ENCODE assay signal across 10 cellular contexts in genomic region chr5:97167435-97167834, GRCh38. TPM values are rescaled to one million over a fixed set of nuclear protein-coding genes. Genes with fewer than 3 reads are reported as not detected.
DNase-seq lines count a peak whose midpoint lies in the region; ATAC-seq lines count a peak whose summit lies in the region.
"Had no signal": no experiment of that assay in that cellular context is flagged by ENCODE, and none has a peak within 500 bp of the region (broad histone marks: within the 10 kb centered on the region; RNA-seq: fewer than 3 reads in every experiment).

No MANE protein-coding gene starts in this region.

- H3K4me3 Mint-ChIP-seq in activated CD4-positive, alpha-beta T cell treated with anti-CD3 and anti-CD28 coated beads for 36 hours = peak overlapping the region; percentile 0
- H3K4me3 Mint-ChIP-seq in memory B cell = peak overlapping the region; percentile 67

- peak; percentile 36 for ATAC-seq in activated CD4-positive, alpha-beta T cell treated with anti-CD3 and anti-CD28 coated beads for 36 hours
- peak; percentile 67 for ATAC-seq in GM21717 (IDR thresholded peaks at IDR 0.05; ENCODE audit: unreplicated experiment)
- peak; percentile 49 for ATAC-seq in HG03575 (IDR thresholded peaks at IDR 0.05; ENCODE audit: extremely low read depth, insufficient number of reproducible peaks, low FRiP score, unreplicated experiment)
- peak; percentile 86 for ATAC-seq in memory B cell (ENCODE audit: low read depth)
- no peak for ATAC-seq in left lobe of liver

- peaks cover 32% of the 10 kb centered on the region for H3K36me3 Mint-ChIP-seq in activated CD4-positive, alpha-beta T cell treated with anti-CD3 and anti-CD28 coated beads for 36 hours (ENCODE audit: low read depth)
- H3K36me3 Mint-ChIP-seq in memory B cell = peaks cover 19% of the 10 kb centered on the region

- no peak for DNase-seq in activated CD4-positive, alpha-beta T cell treated with anti-CD3 and anti-CD28 coated beads for 36 hours
- DNase-seq in activated CD4-positive, alpha-beta T cell treated with anti-CD3 and anti-CD28 coated beads for 4 hours = no peak
- peak in 1 of 2 donors; percentile 7 for DNase-seq in memory B cell (ENCODE audit: low spot score in 2 of 2)
- no peak for DNase-seq in D341Med (ENCODE audit: low spot score)
- no peak for DNase-seq in left lobe of liver (ENCODE audit: low spot score)
- DNase-seq in NCI-H1436 treated with DMSO at 0.1 percent for 48 hours (lab: John Stamatoyannopoulos, UW) = no peak
- DNase-seq: midbrain, NCI-H2107 had no signal

- H3K4me1 Mint-ChIP-seq in activated CD4-positive, alpha-beta T cell treated with anti-CD3 and anti-CD28 coated beads for 36 hours = peaks cover 30% of the 10 kb centered on the region
- H3K4me1 Mint-ChIP-seq in memory B cell = peaks cover 5% of the 10 kb centered on the region

- POLR2A ChIA-PET in activated CD4-positive, alpha-beta T cell treated with anti-CD3 and anti-CD28 coated beads for 36 hours (lab: Charles Lee) = interaction anchor here (0.5 kb wide), 1 partner anchor 432 kb away, joined by 3 read pairs; no protein-coding TSS in a partner anchor

- H3K27me3 Mint-ChIP-seq in activated CD4-positive, alpha-beta T cell treated with anti-CD3 and anti-CD28 coated beads for 36 hours = no peaks in the 10 kb centered on the region
- no peaks in the 10 kb centered on the region for H3K27me3 Mint-ChIP-seq in memory B cell

- CTCF ChIA-PET in activated CD4-positive, alpha-beta T cell treated with anti-CD3 and anti-CD28 coated beads for 36 hours (lab: Charles Lee) = interaction anchor here (12.5 kb wide), 1 partner anchor 300 kb away, joined by 160 read pairs; no protein-coding TSS in a partner anchor

- no peaks in the 10 kb centered on the region for H3K9me3 Mint-ChIP-seq in activated CD4-positive, alpha-beta T cell treated with anti-CD3 and anti-CD28 coated beads for 36 hours (ENCODE audit: low read depth)
- no peaks in the 10 kb centered on the region for H3K9me3 Mint-ChIP-seq in memory B cell

- intact Hi-C loops in activated CD4-positive, alpha-beta T cell treated with anti-CD3 and anti-CD28 coated beads for 36 hours (cut with DNase I, micrococcal nuclease) = no loop called here

- peak overlapping the region; percentile 81 for H3K27ac Mint-ChIP-seq in activated CD4-positive, alpha-beta T cell treated with anti-CD3 and anti-CD28 coated beads for 36 hours
- H3K27ac Mint-ChIP-seq in memory B cell = peak overlapping the region; percentile 97

RNA-seq across cellular contexts. Expression of gene RIOK2, which starts 15.6 kb away (rescaled TPM):
- 10 to 100 TPM; 30.9 to 39.2 TPM for total RNA-seq in activated CD4-positive, alpha-beta T cell treated with anti-CD3 and anti-CD28 coated beads for 36 hours
- total RNA-seq in left lobe of liver = 8.8 TPM

RNA-seq across cellular contexts. Expression of gene LIX1, which starts 25.0 kb away (rescaled TPM):
- total RNA-seq in activated CD4-positive, alpha-beta T cell treated with anti-CD3 and anti-CD28 coated beads for 36 hours = not detected
- not detected for total RNA-seq in left lobe of liver
